29 cellular contexts compared by ENCODE assay signal in genomic region chr12:108390495-108391203, GRCh38. TPM values are rescaled to one million over a fixed set of nuclear protein-coding genes. Genes with fewer than 3 reads are reported as not detected.
DNase-seq lines count a peak whose midpoint lies in the region; ATAC-seq and TF ChIP-seq lines count a peak whose summit lies in the region.
"Had no signal": no experiment of that assay in that cellular context is flagged by ENCODE, and none has a peak within 500 bp of the region (broad histone marks: within the 10 kb centered on the region; RNA-seq: fewer than 3 reads in every experiment).

No MANE protein-coding gene starts in this region.

- no peaks in the 10 kb centered on the region for H3K4me1 Mint-ChIP-seq in activated T-cell treated with anti-CD3 and anti-CD28 coated beads, Interleukin-2, amount 50 U/mL, for 72 hours (ENCODE audit: low read depth)
- H3K4me1 Mint-ChIP-seq: activated CD4-positive, alpha-beta T cell treated with anti-CD3 and anti-CD28 coated beads for 36 hours; CD8-positive, alpha-beta memory T cell; stimulated activated naive B cell treated with anti-CD40 and anti-IgM and Interleukin-4, amounts not matched to agents 10 μg/mL and 1 μg/mL and 100 μg/mL, for 72 hours had no signal

- H3K4me1 ChIP-seq in ectodermal cell (ENCODE audit: control insufficient read depth, insufficient read depth, low read length) (no peaks in the 10 kb centered on the region), psoas muscle (no peaks in the 10 kb centered on the region)
- H3K4me1 ChIP-seq: SJCRH30, suprapubic skin had no signal

- H3K36me3 ChIP-seq in H7 (replicated peaks; ENCODE audit: control insufficient read depth, insufficient read depth, low read length) (no peaks in the 10 kb centered on the region), ectodermal cell (ENCODE audit: control insufficient read depth, insufficient read depth, low read length) (no peaks in the 10 kb centered on the region), psoas muscle (ENCODE audit: insufficient read depth in 1 of 2, low read depth in 1 of 2) (no peaks in the 10 kb centered on the region)
- H3K36me3 ChIP-seq: SJCRH30, suprapubic skin, upper lobe of right lung had no signal

- WGBS in ectodermal cell, 2 experiments = 6 to 10% methylated on average over 7 of the region's 7 CpGs
- WGBS in psoas muscle, 3 donors = 13 to 33% (median 14%) methylated on average over 7 of the region's 7 CpGs

- no peaks in the 10 kb centered on the region for H3K9me3 ChIP-seq in ectodermal cell (ENCODE audit: control insufficient read depth, low read length)
- no peaks in the 10 kb centered on the region for H3K9me3 ChIP-seq in psoas muscle
- H3K9me3 ChIP-seq: SJCRH30, suprapubic skin, upper lobe of right lung had no signal

- no peak overlapping the region for H3K4me3 Mint-ChIP-seq in activated T-cell treated with anti-CD3 and anti-CD28 coated beads, Interleukin-2, amount 50 U/mL, for 72 hours
- H3K4me3 Mint-ChIP-seq: activated CD4-positive, alpha-beta T cell treated with anti-CD3 and anti-CD28 coated beads for 36 hours; activated CD8-positive, alpha-beta T cell treated with anti-CD3 and anti-CD28 coated beads for 36 hours; brain; CD8-positive, alpha-beta memory T cell; natural killer cell; stimulated activated naive B cell treated with anti-CD40 and anti-IgM and Interleukin-4, amounts not matched to agents 10 μg/mL and 1 μg/mL and 100 μg/mL, for 72 hours had no signal

- DNase-seq in DMS 273 (lab: John Stamatoyannopoulos, UW; ENCODE audit: unreplicated experiment) (peak; percentile 85), H7 (peak; percentile 25), NCI-H345 (lab: John Stamatoyannopoulos, UW) (peak; percentile 61), psoas muscle (no peak)
- no peak for DNase-seq in activated T-cell treated with anti-CD3 and anti-CD28 coated beads, Interleukin-2, amount 50 U/mL, for 72 hours
- no peak for DNase-seq in activated CD8-positive, alpha-beta memory T cell treated with anti-CD3 and anti-CD28 coated beads, Interleukin-2, amount 50 U/mL, for 48 hours
- DNase-seq: activated CD4-positive, alpha-beta T cell treated with anti-CD3 and anti-CD28 coated beads for 36 hours; activated CD8-positive, alpha-beta T cell treated with anti-CD3 and anti-CD28 coated beads for 36 hours; activated naive CD4-positive, alpha-beta T cell treated with anti-CD3 and anti-CD28 coated beads, Interleukin-2, amount 50 U/mL, for 16 hours; CD8-positive, alpha-beta memory T cell; cerebellar nuclear complex; DMS153; KG1; natural killer cell; NCI-H1105; NCI-H2081 treated with DMSO at 0.1 percent for 48 hours; NCI-H526 treated with DMSO at 0.1 percent for 48 hours; SJCRH30; stimulated activated naive B cell treated with anti-CD40 and anti-IgM and Interleukin-4, amounts not matched to agents 10 μg/mL and 1 μg/mL and 100 μg/mL, for 72 hours; upper lobe of right lung had no signal

- peak overlapping the region; percentile 3 for H3K27ac ChIP-seq in ectodermal cell (ENCODE audit: insufficient read depth, low read depth, low read length, poor library complexity, severe bottlenecking)
- H3K27ac ChIP-seq in psoas muscle = no peak overlapping the region
- H3K27ac ChIP-seq: SJCRH30, skin epidermis, suprapubic skin, upper lobe of right lung had no signal

- no peaks in the 10 kb centered on the region for H3K9me3 Mint-ChIP-seq in activated T-cell treated with anti-CD3 and anti-CD28 coated beads, Interleukin-2, amount 50 U/mL, for 72 hours
- H3K9me3 Mint-ChIP-seq: activated T-helper 2 cell treated with anti-CD3 and anti-CD28 coated beads, Interferon-gamma antibody, Interleukin-2, Interleukin-4, amounts not matched to agents 10 μg/mL and 5 μg/mL and 100 μg/mL, durations not matched to agents 14 hours and 24 hours and 36 hours; natural killer cell had no signal

- H3K4me3 ChIP-seq in H7 (ENCODE audit: insufficient read depth, low read depth, low read length) (no peak overlapping the region), ectodermal cell (ENCODE audit: insufficient read depth, low read depth, low read length) (no peak overlapping the region), psoas muscle (no peak overlapping the region)
- H3K4me3 ChIP-seq: dorsolateral prefrontal cortex, lung, SJCRH30, skin epidermis, suprapubic skin, upper lobe of right lung had no signal

- H3K27ac Mint-ChIP-seq in activated T-cell treated with anti-CD3 and anti-CD28 coated beads, Interleukin-2, amount 50 U/mL, for 72 hours = no peak overlapping the region
- H3K27ac Mint-ChIP-seq: activated CD4-positive, alpha-beta T cell treated with anti-CD3 and anti-CD28 coated beads for 36 hours; activated CD8-positive, alpha-beta T cell treated with anti-CD3 and anti-CD28 coated beads for 36 hours; activated T-helper 2 cell treated with anti-CD3 and anti-CD28 coated beads, Interferon-gamma antibody, Interleukin-2, Interleukin-4, amounts not matched to agents 10 μg/mL and 5 μg/mL and 100 μg/mL, durations not matched to agents 14 hours and 24 hours and 36 hours; CD8-positive, alpha-beta memory T cell; natural killer cell; stimulated activated naive B cell treated with anti-CD40 and anti-IgM and Interleukin-4, amounts not matched to agents 10 μg/mL and 1 μg/mL and 100 μg/mL, for 72 hours had no signal

- peaks cover 8% of the 10 kb centered on the region for H3K27me3 Mint-ChIP-seq in activated T-cell treated with anti-CD3 and anti-CD28 coated beads, Interleukin-2, amount 50 U/mL, for 72 hours (ENCODE audit: low read depth)

- intact Hi-C loops in psoas muscle (cut with DNase I) = no loop called here

- H3K27me3 ChIP-seq in H7 (ENCODE audit: control insufficient read depth, insufficient read depth, low read length) (no peaks in the 10 kb centered on the region), ectodermal cell (ENCODE audit: control insufficient read depth, insufficient read depth, low read length, poor library complexity, severe bottlenecking) (no peaks in the 10 kb centered on the region), psoas muscle (ENCODE audit: insufficient read depth in 3 of 3, low read length in 2 of 3) (peaks cover 0 to 7% (median 5%) of the 10 kb centered on the region in 3 donors)
- H3K27me3 ChIP-seq: SJCRH30, upper lobe of right lung had no signal

- ATAC-seq in activated T-cell treated with anti-CD3 and anti-CD28 coated beads, Interleukin-2, amount 50 U/mL, for 72 hours (replicated peaks in 1 of 2) = no peak
- ATAC-seq in psoas muscle (no peak), HG03354 (IDR thresholded peaks at IDR 0.05; ENCODE audit: poor library complexity, severe bottlenecking, unreplicated experiment) (no peak)
- ATAC-seq: activated CD4-positive, alpha-beta T cell treated with anti-CD3 and anti-CD28 coated beads for 36 hours; activated CD8-positive, alpha-beta T cell treated with anti-CD3 and anti-CD28 coated beads for 36 hours; natural killer cell; stimulated activated naive B cell treated with anti-CD40 and anti-IgM and Interleukin-4, amounts not matched to agents 10 μg/mL and 1 μg/mL and 100 μg/mL, for 72 hours; upper lobe of right lung had no signal

- TF ChIP-seq CTCF in psoas muscle (IDR thresholded peaks at IDR 0.05) = no peak

- no peaks in the 10 kb centered on the region for H3K36me3 Mint-ChIP-seq in activated T-cell treated with anti-CD3 and anti-CD28 coated beads, Interleukin-2, amount 50 U/mL, for 72 hours (ENCODE audit: insufficient read depth in 2 of 2)
- H3K36me3 Mint-ChIP-seq: brain; CD8-positive, alpha-beta memory T cell; natural killer cell; stimulated activated naive B cell treated with anti-CD40 and anti-IgM and Interleukin-4, amounts not matched to agents 10 μg/mL and 1 μg/mL and 100 μg/mL, for 72 hours had no signal

RNA-seq across cellular contexts. Expression of gene CMKLR1, which starts 51.5 kb away (rescaled TPM):
- 0.92 and 1.8 TPM in 2 replicates for total RNA-seq in H7 (2014; rRNA removed; shearing (Covaris generic))
- 0.30 TPM for polyA plus RNA-seq in ectodermal cell (2013, experiment 1 of 4)
- 0.20 TPM for polyA plus RNA-seq in ectodermal cell (2013, experiment 2 of 4)
- 0.21 TPM for polyA plus RNA-seq in ectodermal cell (2013, experiment 3 of 4)
- polyA plus RNA-seq in ectodermal cell (2013, experiment 4 of 4) = 0.45 TPM
- not detected for total RNA-seq in activated T-cell treated with anti-CD3 and anti-CD28 coated beads, Interleukin-2, amount 50 U/mL, for 72 hours
- 1 to 10 TPM; 4.4 to 7.0 (median 5.1) TPM for total RNA-seq in psoas muscle
- 1 to 10 TPM in 1 of 3 donors, under 1 TPM in 2; 0.94 to 2.4 (median 0.98) TPM for polyA plus RNA-seq in psoas muscle
- total RNA-seq: activated CD4-positive, alpha-beta T cell treated with anti-CD3 and anti-CD28 coated beads for 36 hours; activated CD8-positive, alpha-beta T cell treated with anti-CD3 and anti-CD28 coated beads for 36 hours; activated T-helper 2 cell treated with anti-CD3 and anti-CD28 coated beads, Interferon-gamma antibody, Interleukin-2, Interleukin-4, amounts not matched to agents 10 μg/mL and 5 μg/mL and 100 μg/mL, durations not matched to agents 14 hours and 24 hours and 36 hours; endothelial cell of umbilical vein had no signal

Comparison
In these comparisons a context has a peak if more than half of its experiments do, and no peak if none do; other contexts are left out.
1. DNase-seq: peak in DMS 273 (single experiment), H7 (single experiment) and NCI-H345 (single experiment); none in activated T-cell treated with anti-CD3 and anti-CD28 coated beads, Interleukin-2, amount 50 U/mL, for 72 hours (0 of 2), psoas muscle (0 of 2) and activated CD8-positive, alpha-beta memory T cell treated with anti-CD3 and anti-CD28 coated beads, Interleukin-2, amount 50 U/mL, for 48 hours (single experiment).